8 cellular contexts compared by ENCODE assay signal in the genomic region with DNA sequence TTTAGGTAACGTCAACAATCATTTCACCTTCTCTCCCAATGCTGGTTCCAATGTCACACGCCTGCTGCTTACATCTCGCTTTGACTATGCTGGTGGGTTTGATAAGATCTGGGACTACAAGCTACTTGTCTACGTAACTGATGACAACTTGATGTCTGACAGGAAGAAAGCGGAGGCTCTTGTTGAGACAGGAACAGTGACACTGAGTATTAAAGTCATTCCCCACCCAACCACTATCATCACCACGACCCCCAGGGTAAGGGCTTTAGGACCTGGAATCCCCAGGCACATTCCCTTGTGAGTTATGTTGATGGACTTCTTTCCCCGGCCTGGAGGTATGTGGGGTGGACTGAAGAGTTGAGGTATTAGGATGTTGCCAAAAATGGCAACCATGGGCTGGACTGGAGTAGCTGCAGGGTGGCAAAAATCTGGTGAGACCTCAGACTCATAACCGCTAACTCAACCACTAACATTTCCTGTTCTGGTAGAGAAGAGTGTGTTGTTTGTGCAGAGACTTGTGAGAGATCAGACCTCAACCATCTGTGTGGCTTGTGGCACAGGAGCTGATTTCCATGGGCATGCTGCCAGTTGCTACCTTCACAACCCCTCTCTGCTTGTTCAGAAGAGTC.
DNase-seq lines count a peak whose midpoint lies in the region.

No MANE protein-coding gene starts in this region.

- DNase-seq in stimulated activated CD4-positive, alpha-beta T cell treated with anti-CD3 and anti-CD28 coated beads, Interleukin-12 subunit alpha, Interleukin-12 subunit beta, amount 100 ng/mL, for 48 hours (ENCODE audit: low read depth in 2 of 3, low spot score in 1 of 3) = peak; percentile 47 to 52 (median 49)
- no peak for DNase-seq in stimulated activated CD4-positive, alpha-beta T cell treated with anti-CD3 and anti-CD28 coated beads, Interleukin-4, amount 100 ng/mL, for 1 hour
- DNase-seq in NCI-H345 treated with DMSO at 0.1 percent for 48 hours (lab: John Stamatoyannopoulos, UW; ENCODE audit: unreplicated experiment) (peak; percentile 62), SIG-M5 treated with dmso at 0.1 percent for 504 hours (lab: John Stamatoyannopoulos, UW; ENCODE audit: unreplicated experiment) (no peak), NCI-H774 (lab: John Stamatoyannopoulos, UW) (no peak), NCI-H146 treated with DMSO at 0.1 percent for 48 hours (lab: John Stamatoyannopoulos, UW; ENCODE audit: unreplicated experiment) (no peak)
- peak; percentile 40 for DNase-seq in activated T-helper 9 cell treated with anti-CD3 and anti-CD28 coated beads, Interleukin-2, amount 50 U/mL, for 16 hours (ENCODE audit: low read depth)
- DNase-seq in stimulated activated CD4-positive, alpha-beta T cell treated with anti-CD3 and anti-CD28 coated beads, Interleukin-4, amount 100 ng/mL, for 48 hours (ENCODE audit: low read depth in 2 of 2) = peak; percentile 45 to 51

Comparison
In these comparisons a context has a peak if more than half of its experiments do, and no peak if none do; other contexts are left out.
1. DNase-seq: peak in stimulated activated CD4-positive, alpha-beta T cell treated with anti-CD3 and anti-CD28 coated beads, Interleukin-12 subunit alpha, Interleukin-12 subunit beta, amount 100 ng/mL, for 48 hours (3 of 3), NCI-H345 treated with DMSO at 0.1 percent for 48 hours (single experiment), activated T-helper 9 cell treated with anti-CD3 and anti-CD28 coated beads, Interleukin-2, amount 50 U/mL, for 16 hours (single experiment) and stimulated activated CD4-positive, alpha-beta T cell treated with anti-CD3 and anti-CD28 coated beads, Interleukin-4, amount 100 ng/mL, for 48 hours (2 of 2); none in stimulated activated CD4-positive, alpha-beta T cell treated with anti-CD3 and anti-CD28 coated beads, Interleukin-4, amount 100 ng/mL, for 1 hour (single experiment), SIG-M5 treated with dmso at 0.1 percent for 504 hours (single experiment), NCI-H774 (single experiment) and NCI-H146 treated with DMSO at 0.1 percent for 48 hours (single experiment).